Comparison of ENCODE assay signal across 12 cellular contexts in genomic region chr7:97623333-97623732, GRCh38.
A peak's percentile ranks its signal among the peaks of the same experiment; 100 is the strongest.
DNase-seq lines count a peak whose midpoint lies in the region; ATAC-seq lines count a peak whose summit lies in the region.
"Had no signal": no experiment of that assay in that cellular context is flagged by ENCODE, and none has a peak within 500 bp of the region (broad histone marks: within the 10 kb centered on the region; RNA-seq: fewer than 3 reads in every experiment).

No MANE protein-coding gene starts in this region.

- no peak overlapping the region for H3K4me2 ChIP-seq in mesendoderm (ENCODE audit: low read length)

- H3K27ac ChIP-seq in mesendoderm (ENCODE audit: low read depth, low read length), result no peak overlapping the region
- H3K27ac ChIP-seq: left ventricle myocardium inferior had no signal

- H3K56ac ChIP-seq in mesendoderm (ENCODE audit: low read length), result no peak overlapping the region

- no CpG with 5 or more reads among the region's 3 CpGs for WGBS in mesendoderm (ENCODE audit: extremely low coverage, insufficient coverage, low lambda C conversion rate)

- no peak overlapping the region for H2AK5ac ChIP-seq in mesendoderm (ENCODE audit: low read length)

- H3K79me1 ChIP-seq in mesendoderm (ENCODE audit: low read length), result no peaks in the 10 kb centered on the region

- no peak overlapping the region for H4K8ac ChIP-seq in mesendoderm (ENCODE audit: low read depth, low read length)

- no peaks in the 10 kb centered on the region for H3K4me1 ChIP-seq in mesendoderm (ENCODE audit: control insufficient read depth, low read depth, low read length)
- H3K4me1 ChIP-seq: left ventricle myocardium inferior had no signal

- ATAC-seq in GM18858 (IDR thresholded peaks at IDR 0.05; ENCODE audit: unreplicated experiment) (peak; percentile 98), GM21423 (IDR thresholded peaks at IDR 0.05; ENCODE audit: unreplicated experiment) (peak; percentile 91), HG03039 (IDR thresholded peaks at IDR 0.05; ENCODE audit: unreplicated experiment) (peak; percentile 90)

- no peak overlapping the region for H2BK120ac ChIP-seq in mesendoderm (ENCODE audit: low read depth, low read length)

- no peaks in the 10 kb centered on the region for H3K27me3 ChIP-seq in mesendoderm (ENCODE audit: insufficient read depth, low read length, poor library complexity)

- H3K79me2 ChIP-seq in mesendoderm (ENCODE audit: control insufficient read depth, insufficient read depth, low read length), result no peaks in the 10 kb centered on the region

- no peak overlapping the region for H3K23ac ChIP-seq in mesendoderm (ENCODE audit: low read length)

- H2BK5ac ChIP-seq in mesendoderm (ENCODE audit: low read length), result no peak overlapping the region

- no peak overlapping the region for H3K9ac ChIP-seq in mesendoderm (ENCODE audit: low read length)

- no peak overlapping the region for H4K5ac ChIP-seq in mesendoderm (ENCODE audit: low read length)

- H3K4ac ChIP-seq in mesendoderm (ENCODE audit: low read depth, low read length), result no peak overlapping the region

- no peak overlapping the region for H2BK15ac ChIP-seq in mesendoderm (replicated peaks; ENCODE audit: low read depth)

- no peak overlapping the region for H3K18ac ChIP-seq in mesendoderm (ENCODE audit: low read length)

- H3K4me3 ChIP-seq in mesendoderm (ENCODE audit: low read length), result no peak overlapping the region
- H3K4me3 ChIP-seq: left ventricle myocardium inferior had no signal

- H3K36me3 ChIP-seq in mesendoderm (ENCODE audit: control insufficient read depth, insufficient read depth, low read length), result no peaks in the 10 kb centered on the region
- H3K36me3 ChIP-seq: left ventricle myocardium inferior had no signal

- DNase-seq in MV-4-11 (lab: John Stamatoyannopoulos, UW), result peak; percentile 76
- no peak for DNase-seq in NCI-H510A (lab: John Stamatoyannopoulos, UW)
- no peak for DNase-seq in mesendoderm
- DNase-seq in T1000 (lab: John Stamatoyannopoulos, UW), result no peak
- no peak for DNase-seq in NCI-H2171 treated with DMSO at 0.1 percent for 48 hours (lab: John Stamatoyannopoulos, UW)
- DNase-seq: C1 segment of cervical spinal cord; left ventricle myocardium inferior; stimulated activated CD4-positive, alpha-beta T cell treated with anti-CD3 and anti-CD28 coated beads, Interleukin-15, amount 100 ng/mL, for 24 hours; T-helper 1 cell had no signal
